In genomic region chr3:99674086-99674789, GRCh38 we compare ENCODE assay signal across 16 cellular contexts. TPM values are rescaled to one million over a fixed set of nuclear protein-coding genes. Genes with fewer than 3 reads are reported as not detected.
DNase-seq lines count a peak whose midpoint lies in the region; ATAC-seq and TF ChIP-seq lines count a peak whose summit lies in the region.
"Had no signal": no experiment of that assay in that cellular context is flagged by ENCODE, and none has a peak within 500 bp of the region (broad histone marks: within the 10 kb centered on the region; RNA-seq: fewer than 3 reads in every experiment).

No MANE protein-coding gene starts in this region.

- H3K27ac ChIP-seq in PC-3 (ENCODE audit: low read length) (no peak overlapping the region), osteoblast (ENCODE audit: low read depth, low read length) (peak overlapping the region; percentile 65)

- CTCF ChIA-PET in PC-3 (lab: Charles Lee) = no interaction called here

- BruUV-seq in PC-3 (replicated peaks; lab: Mats Ljungman, UMichigan) = no TSS peak

- H4K20me1 ChIP-seq in PC-3 (ENCODE audit: low read length) (no peaks in the 10 kb centered on the region), osteoblast (ENCODE audit: insufficient read depth, low read length) (peaks cover 39% of the 10 kb centered on the region)

- H3K27me3 ChIP-seq in PC-3 (ENCODE audit: low read length) (no peaks in the 10 kb centered on the region), osteoblast (ENCODE audit: insufficient read depth, low read length) (no peaks in the 10 kb centered on the region)

- H3F3A ChIP-seq in PC-3 (ENCODE audit: low read length, unreplicated experiment) = no peaks in the 10 kb centered on the region

- H2AFZ ChIP-seq in PC-3 (ENCODE audit: low read length) (no peak overlapping the region), osteoblast (ENCODE audit: low read length) (no peak overlapping the region)

- POLR2A ChIA-PET in PC-3 (lab: Charles Lee; ENCODE audit: unreplicated experiment) = no interaction called here

- TF ChIP-seq CTCF in PC-3 (conservative IDR thresholded peaks at IDR 0.05; ENCODE audit: low read depth, low read length) = no peak
- no peak for TF ChIP-seq CTCF in epithelial cell of esophagus (IDR thresholded peaks at IDR 0.05; ENCODE audit: insufficient read depth, low read depth, low read length, missing control alignments)
- no peak for TF ChIP-seq CTCF in osteoblast (IDR thresholded peaks at IDR 0.05; ENCODE audit: extremely low read depth, low read depth, low read length)

- H3K4me1 ChIP-seq in PC-3 (ENCODE audit: insufficient read depth, low read length) (peaks cover 40% of the 10 kb centered on the region), osteoblast (ENCODE audit: insufficient read depth, low read length) (peaks cover 66% of the 10 kb centered on the region)

- ATAC-seq in PC-3 = peak; percentile 54
- no peak for ATAC-seq in HG02642 (IDR thresholded peaks at IDR 0.05; ENCODE audit: poor library complexity, unreplicated experiment)
- ATAC-seq: esophagus mucosa; HepG2; stimulated activated naive CD8-positive, alpha-beta T cell treated with anti-CD3 and anti-CD28 coated beads, Interleukin-15, Interleukin-2, amounts not matched to agents 100 U/mL and 50 U/mL, for 24 hours had no signal

- intact Hi-C loops in PC-3 (cut with micrococcal nuclease) = no loop called here

- H3K9ac ChIP-seq in PC-3 (ENCODE audit: low read length) = no peak overlapping the region

- in situ Hi-C loops in Caki2 (cut with HindIII; ENCODE audit: low pct_unique_long_range_greater_than_20kb, low sequenced_read_pairs) = no loop called here

- no peaks in the 10 kb centered on the region for H3K79me2 ChIP-seq in PC-3 (ENCODE audit: low read length)
- H3K79me2 ChIP-seq in osteoblast (ENCODE audit: insufficient read depth, low read length) = peaks cover 76% of the 10 kb centered on the region

- no peaks in the 10 kb centered on the region for H3K9me2 ChIP-seq in PC-3 (replicated peaks; ENCODE audit: low read length)

- DNase-seq in Caki2 (ENCODE audit: low read depth) (peak; percentile 46), PC-3 (peak; percentile 52), epithelial cell of esophagus (ENCODE audit: low read depth) (peak; percentile 53), osteoblast (ENCODE audit: insufficient read length, low spot score, missing footprints) (no peak), SHP77 treated with DMSO at 0.1 percent for 48 hours (lab: John Stamatoyannopoulos, UW) (no peak), KG1 (lab: John Stamatoyannopoulos, UW) (no peak)
- DNase-seq in activated CD4-positive, alpha-beta T cell treated with anti-CD3 and anti-CD28 coated beads, Interleukin-2, amount 50 U/mL, for 4 hours = no peak
- DNase-seq: activated B cell treated with CpG ODN at 0.5 μM for 24 hours; activated CD8-positive, alpha-beta memory T cell treated with anti-CD3 and anti-CD28 coated beads, Interleukin-2, amount 50 U/mL, for 4 hours; activated naive CD4-positive, alpha-beta T cell treated with anti-CD3 and anti-CD28 coated beads, Interleukin-2, amount 10 ng/mL, durations not matched to agents 7 days and 5 days; NCI-H1417; NCI-H446; stimulated activated naive CD8-positive, alpha-beta T cell treated with anti-CD3 and anti-CD28 coated beads, Interleukin-15, Interleukin-2, amounts not matched to agents 100 U/mL and 50 U/mL, for 24 hours had no signal

- H3K9me3 ChIP-seq in PC-3 (ENCODE audit: low read length) (no peaks in the 10 kb centered on the region), osteoblast (ENCODE audit: low read depth, low read length) (no peaks in the 10 kb centered on the region)

- H3K4me3 ChIP-seq in PC-3 (ENCODE audit: low read length) (no peak overlapping the region), epithelial cell of esophagus (ENCODE audit: low read length) (no peak overlapping the region), osteoblast (ENCODE audit: insufficient read depth, low read length) (no peak overlapping the region)

- H3K36me3 ChIP-seq in PC-3 (ENCODE audit: low read depth, low read length) (no peaks in the 10 kb centered on the region), osteoblast (ENCODE audit: insufficient read depth, low read length) (peaks cover 71% of the 10 kb centered on the region)

- peak overlapping the region; percentile 18 for H3K4me2 ChIP-seq in PC-3 (ENCODE audit: low read length)
- H3K4me2 ChIP-seq in osteoblast (ENCODE audit: insufficient read depth, low read length) = peak overlapping the region; percentile 15

RNA-seq across cellular contexts. Expression of gene COL8A1, which starts 35.8 kb away (rescaled TPM):
- 20.2 and 36.4 TPM in 2 replicates for total RNA-seq in Caki2 (2014; rRNA removed; shearing (Covaris generic); ENCODE audit: low replicate concordance)
- 2.4 and 3.8 TPM in 2 replicates for total RNA-seq in PC-3 (2014; rRNA removed)
- total RNA-seq in osteoblast = 311 and 720 TPM in 2 replicates
- total RNA-seq: HepG2 had no signal

Comparison
In these comparisons a context has a peak if more than half of its experiments do, and no peak if none do; other contexts are left out.
1. DNase-seq: peak in Caki2 (single experiment), PC-3 (single experiment) and epithelial cell of esophagus (single experiment); none in osteoblast (single experiment), SHP77 treated with DMSO at 0.1 percent for 48 hours (single experiment), activated CD4-positive, alpha-beta T cell treated with anti-CD3 and anti-CD28 coated beads, Interleukin-2, amount 50 U/mL, for 4 hours (0 of 2) and KG1 (single experiment).